Comparison of ENCODE assay signal across 19 cellular contexts in genomic region chr6:119345114-119345513, GRCh38. TPM values are rescaled to one million over a fixed set of nuclear protein-coding genes. Genes with fewer than 3 reads are reported as not detected.
A peak's percentile ranks its signal among the peaks of the same experiment; 100 is the strongest.
DNase-seq lines count a peak whose midpoint lies in the region; ATAC-seq and TF ChIP-seq lines count a peak whose summit lies in the region.
"Had no signal": no experiment of that assay in that cellular context is flagged by ENCODE, and none has a peak within 500 bp of the region (broad histone marks: within the 10 kb centered on the region; RNA-seq: fewer than 3 reads in every experiment).

No MANE protein-coding gene starts in this region.

- TF ChIP-seq CTCF in OCI-LY7 (conservative IDR thresholded peaks at IDR 0.05; ENCODE audit: low read length) (no peak), endothelial cell (IDR thresholded peaks at IDR 0.05; ENCODE audit: unreplicated experiment) (no peak), nephron (IDR thresholded peaks at IDR 0.05; ENCODE audit: unreplicated experiment in 3 of 3) (no peak), CD14-positive monocyte (IDR thresholded peaks at IDR 0.05) (no peak)

- peaks cover 56% of the 10 kb centered on the region for H3K4me1 ChIP-seq in OCI-LY7 (ENCODE audit: insufficient read depth, low read length, poor library complexity, severe bottlenecking)
- H3K4me1 ChIP-seq: uterus had no signal

- no peaks in the 10 kb centered on the region for H3K9me2 ChIP-seq in OCI-LY7 (ENCODE audit: insufficient read depth, low read length)

- intact Hi-C loops in OCI-LY7 (cut with micrococcal nuclease; ENCODE audit: unreplicated experiment) = loop anchor here (5.0 kb wide), 1 partner anchor 622 kb away; no protein-coding TSS in a partner anchor
- intact Hi-C loops in CD14-positive monocyte (cut with micrococcal nuclease) = loop anchor here (5.0 kb wide), 2 partner anchors 33 to 198 kb away; no protein-coding TSS in a partner anchor

- no peak for ATAC-seq in HG03457 (IDR thresholded peaks at IDR 0.05; ENCODE audit: unreplicated experiment)
- ATAC-seq in GM19395 (IDR thresholded peaks at IDR 0.05; ENCODE audit: unreplicated experiment) = no peak
- ATAC-seq: activated naive CD4-positive, alpha-beta T cell treated with anti-CD3 and anti-CD28 coated beads, Interleukin-2, amount 50 U/mL, for 72 hours; heart right ventricle had no signal

- H3K79me2 ChIP-seq in OCI-LY7 (ENCODE audit: insufficient read depth, low read depth, low read length) = peaks cover 96% of the 10 kb centered on the region

- no peak overlapping the region for H2AFZ ChIP-seq in OCI-LY7 (ENCODE audit: low read length)

- POLR2A ChIA-PET in OCI-LY7 (lab: Charles Lee) = interaction anchor here (0.6 to 6.4 kb wide), 2 partner anchors 9 to 178 kb away, joined by 6 to 55 read pairs; no protein-coding TSS in a partner anchor

- CTCF ChIA-PET in OCI-LY7 (lab: Charles Lee; ENCODE audit: unreplicated experiment) = no interaction called here

- peaks cover 93% of the 10 kb centered on the region for H3K36me3 ChIP-seq in OCI-LY7 (ENCODE audit: insufficient read depth, low read length)
- H3K36me3 ChIP-seq: MG63, uterus had no signal

- H4K20me1 ChIP-seq in OCI-LY7 (ENCODE audit: insufficient read depth, low read length) = peaks cover 83% of the 10 kb centered on the region

- no peaks in the 10 kb centered on the region for H3K9me3 ChIP-seq in OCI-LY7 (ENCODE audit: low read length)
- H3K9me3 ChIP-seq: heart right ventricle, MG63, uterus had no signal

- no peak overlapping the region for H3K27ac ChIP-seq in OCI-LY7 (ENCODE audit: low read depth, low read length, poor library complexity, severe bottlenecking)
- H3K27ac ChIP-seq: heart right ventricle, uterus had no signal

- peaks cover 48% of the 10 kb centered on the region for H3K4me1 Mint-ChIP-seq in T-helper 1 cell treated with Interleukin-12 subunit alpha and Interleukin-12 subunit beta and Interleukin-4 antibody, amounts not matched to agents 30 μg/mL and 1 μg/mL, for 36 hours (ENCODE audit: low read depth)
- H3K4me1 Mint-ChIP-seq in endothelial cell (ENCODE audit: unreplicated experiment) (peaks cover 52% of the 10 kb centered on the region), nephron (peaks cover 21% of the 10 kb centered on the region), CD14-positive monocyte (peaks cover 56% of the 10 kb centered on the region)

- peaks cover 20% of the 10 kb centered on the region for H3K36me3 Mint-ChIP-seq in T-helper 1 cell treated with Interleukin-12 subunit alpha and Interleukin-12 subunit beta and Interleukin-4 antibody, amounts not matched to agents 30 μg/mL and 1 μg/mL, for 36 hours (ENCODE audit: low read depth)
- H3K36me3 Mint-ChIP-seq in endothelial cell (ENCODE audit: low read depth, unreplicated experiment) = peaks cover 7% of the 10 kb centered on the region
- peaks cover 19% of the 10 kb centered on the region for H3K36me3 Mint-ChIP-seq in nephron (ENCODE audit: low read depth)
- H3K36me3 Mint-ChIP-seq in CD14-positive monocyte = peaks cover 13 to 19% of the 10 kb centered on the region in 2 donors
- H3K36me3 Mint-ChIP-seq: naive B cell had no signal

- BruUV-seq in OCI-LY7 (replicated peaks; lab: Mats Ljungman, UMichigan) = no TSS peak

- H3K4me3 ChIP-seq in OCI-LY7 (ENCODE audit: low read depth, low read length, poor library complexity, severe bottlenecking) = peak overlapping the region; percentile 96
- H3K4me3 ChIP-seq: MG63, uterus had no signal

- no peaks in the 10 kb centered on the region for H3K27me3 Mint-ChIP-seq in T-helper 1 cell treated with Interleukin-12 subunit alpha and Interleukin-12 subunit beta and Interleukin-4 antibody, amounts not matched to agents 30 μg/mL and 1 μg/mL, for 36 hours (ENCODE audit: low read depth)
- H3K27me3 Mint-ChIP-seq in endothelial cell (ENCODE audit: unreplicated experiment) = peaks cover 7% of the 10 kb centered on the region
- H3K27me3 Mint-ChIP-seq in nephron (ENCODE audit: low read depth) = peaks cover 22% of the 10 kb centered on the region
- peaks cover 3 to 8% (median 6%) of the 10 kb centered on the region in 3 donors for H3K27me3 Mint-ChIP-seq in CD14-positive monocyte (ENCODE audit: low read depth in 3 of 3)
- H3K27me3 Mint-ChIP-seq: naive B cell had no signal

- H3K4me3 Mint-ChIP-seq in T-helper 1 cell treated with Interleukin-12 subunit alpha and Interleukin-12 subunit beta and Interleukin-4 antibody, amounts not matched to agents 30 μg/mL and 1 μg/mL, for 36 hours = peak overlapping the region; percentile 19
- H3K4me3 Mint-ChIP-seq in endothelial cell (ENCODE audit: unreplicated experiment) = peak overlapping the region; percentile 39
- peak overlapping the region; percentile 10 to 92 (median 16) for H3K4me3 Mint-ChIP-seq in nephron
- H3K4me3 Mint-ChIP-seq in CD14-positive monocyte = no peak overlapping the region

- peak overlapping the region; percentile 85 for H3K4me2 ChIP-seq in OCI-LY7 (ENCODE audit: low read length)

- no peaks in the 10 kb centered on the region for H3K9me3 Mint-ChIP-seq in T-helper 1 cell treated with Interleukin-12 subunit alpha and Interleukin-12 subunit beta and Interleukin-4 antibody, amounts not matched to agents 30 μg/mL and 1 μg/mL, for 36 hours
- no peaks in the 10 kb centered on the region for H3K9me3 Mint-ChIP-seq in endothelial cell (ENCODE audit: unreplicated experiment)
- H3K9me3 Mint-ChIP-seq in nephron = no peaks in the 10 kb centered on the region
- H3K9me3 Mint-ChIP-seq in CD14-positive monocyte = no peaks in the 10 kb centered on the region
- H3K9me3 Mint-ChIP-seq: activated naive CD4-positive, alpha-beta T cell treated with anti-CD3 and anti-CD28 coated beads, Interleukin-2, amount 50 U/mL, for 72 hours; naive B cell had no signal

- no peak for DNase-seq in T-helper 1 cell
- no peak for DNase-seq in OCI-LY7 (ENCODE audit: low spot score)
- DNase-seq in endothelial cell (ENCODE audit: low spot score) = no peak
- no peak for DNase-seq in CD14-positive monocyte (ENCODE audit: low spot score)
- DNase-seq: activated CD8-positive, alpha-beta memory T cell treated with anti-CD3 and anti-CD28 coated beads for 24 hours; COR-L47; erythroblast; heart right ventricle; MG63; naive B cell; NCI-H2081; SHP77; stimulated activated CD4-positive, alpha-beta T cell treated with anti-CD3 and anti-CD28 coated beads, Interleukin-1b, Interleukin-23, amount 100 ng/mL, for 48 hours; uterus had no signal

- no peak overlapping the region for H3K27ac Mint-ChIP-seq in T-helper 1 cell treated with Interleukin-12 subunit alpha and Interleukin-12 subunit beta and Interleukin-4 antibody, amounts not matched to agents 30 μg/mL and 1 μg/mL, for 36 hours
- H3K27ac Mint-ChIP-seq in endothelial cell (ENCODE audit: unreplicated experiment) (no peak overlapping the region), nephron (no peak overlapping the region), CD14-positive monocyte (no peak overlapping the region)

RNA-seq across cellular contexts. Expression of gene MAN1A1, which starts 4.4 kb away (rescaled TPM):
- 72.4 and 74.2 TPM in 2 replicates for total RNA-seq in OCI-LY7 (2014; rRNA removed; shearing (Covaris generic))
- total RNA-seq in OCI-LY7 (2022) (74.3 and 78.9 TPM in 2 replicates), endothelial cell (ENCODE audit: unreplicated experiment) (34.4 TPM)
- polyA plus RNA-seq in CD14-positive monocyte = 10 to 100 TPM; 16.1 to 20.4 TPM

Comparison
In these comparisons a context has a peak if more than half of its experiments do, and no peak if none do; other contexts are left out.
1. H3K4me3 Mint-ChIP-seq: peak in T-helper 1 cell treated with Interleukin-12 subunit alpha and Interleukin-12 subunit beta and Interleukin-4 antibody, amounts not matched to agents 30 μg/mL and 1 μg/mL, for 36 hours (single experiment), endothelial cell (single experiment) and nephron (3 of 3); none in CD14-positive monocyte (0 of 2).